Comparison of ENCODE assay signal across 10 cellular contexts in the genomic region with DNA sequence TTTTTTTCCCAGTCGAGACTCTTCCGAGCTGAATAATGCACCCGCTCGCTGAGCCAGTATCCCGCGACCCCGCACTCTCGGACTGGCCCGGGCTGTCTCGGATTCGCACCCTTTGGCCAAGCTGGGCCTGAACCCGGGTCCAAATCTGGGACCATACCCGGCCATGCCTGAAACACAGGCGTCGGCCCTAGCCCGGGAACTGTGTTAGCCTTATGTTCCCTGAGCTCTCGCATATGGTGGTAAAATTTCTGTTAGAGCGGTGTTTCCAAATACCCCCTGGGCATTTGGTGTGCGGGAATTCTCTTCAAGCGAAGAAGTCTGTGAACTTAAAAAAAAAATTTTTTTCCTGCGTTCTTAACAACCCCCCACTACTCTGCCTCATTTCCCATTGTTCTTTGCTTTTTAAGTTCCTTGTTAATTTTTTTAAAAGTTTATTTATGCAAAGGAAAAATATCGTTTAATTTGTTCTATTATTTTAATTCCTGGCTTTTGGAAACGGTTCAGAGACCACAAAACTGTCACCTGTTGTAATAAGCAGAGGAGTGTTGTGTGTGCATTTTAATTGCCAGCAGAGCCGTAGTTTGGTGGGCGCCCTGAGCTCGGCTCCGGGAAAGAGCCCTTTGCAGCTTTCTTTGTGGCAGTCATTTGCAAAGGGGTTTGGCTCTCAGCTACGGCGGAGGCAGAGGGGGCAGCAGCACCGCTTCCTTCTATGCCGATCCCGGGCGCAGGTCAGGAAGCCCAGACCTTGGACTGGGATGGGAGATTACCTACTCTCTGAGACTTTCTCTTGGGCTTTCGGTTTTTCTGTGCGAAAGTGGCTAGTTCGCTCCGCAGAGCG. TPM values are rescaled to one million over a fixed set of nuclear protein-coding genes. Genes with fewer than 3 reads are reported as not detected.
DNase-seq lines count a peak whose midpoint lies in the region; ATAC-seq lines count a peak whose summit lies in the region.
"Had no signal": no experiment of that assay in that cellular context is flagged by ENCODE, and none has a peak within 500 bp of the region (broad histone marks: within the 10 kb centered on the region; RNA-seq: fewer than 3 reads in every experiment).

No MANE protein-coding gene starts in this region.

- H3K9me3 Mint-ChIP-seq in naive thymus-derived CD4-positive, alpha-beta T cell: peaks cover 0 to 6% (median 0%) of the 10 kb centered on the region in 11 donors
- H3K9me3 Mint-ChIP-seq: activated naive CD4-positive, alpha-beta T cell treated with anti-CD3 and anti-CD28 coated beads, Interleukin-2, amount 50 U/mL, for 72 hours had no signal

- peaks cover 17 to 38% (median 29%) of the 10 kb centered on the region in 7 donors for H3K4me1 Mint-ChIP-seq in naive thymus-derived CD4-positive, alpha-beta T cell

- H3K4me1 ChIP-seq in naive thymus-derived CD4-positive, alpha-beta T cell (ENCODE audit: control insufficient read depth in 2 of 2, insufficient read depth in 2 of 2, low read length in 2 of 2): peaks cover 10 to 33% of the 10 kb centered on the region in 2 donors

- peak; percentile 54 for DNase-seq in D341Med (ENCODE audit: low spot score)
- DNase-seq in M059J (ENCODE audit: low read depth): peak; percentile 33
- peak in 4 of 61 donors; percentile 6 to 31 (median 19) for DNase-seq in caudate nucleus (lab: John Stamatoyannopoulos, UW)
- peak in 3 of 9 donors; percentile 10 to 29 (median 14) for DNase-seq in naive thymus-derived CD4-positive, alpha-beta T cell
- DNase-seq in AG08396 (ENCODE audit: low spot score): no peak
- no peak for DNase-seq in HK-2 (ENCODE audit: unreplicated experiment)
- DNase-seq: NCI-H774 had no signal

- peaks cover 29 to 59% of the 10 kb centered on the region in 2 donors for H3K27me3 ChIP-seq in naive thymus-derived CD4-positive, alpha-beta T cell (ENCODE audit: control insufficient read depth in 2 of 2, insufficient read depth in 2 of 2, low read length in 2 of 2)

- no peak overlapping the region for H3K4me3 ChIP-seq in naive thymus-derived CD4-positive, alpha-beta T cell (ENCODE audit: low read length)

- H3K27ac Mint-ChIP-seq in naive thymus-derived CD4-positive, alpha-beta T cell: peak overlapping the region in 2 of 9 donors; percentile 20 to 75

- CTCF ChIA-PET in naive thymus-derived CD4-positive, alpha-beta T cell (lab: Charles Lee): no interaction called here

- H3K36me3 ChIP-seq in naive thymus-derived CD4-positive, alpha-beta T cell (ENCODE audit: control insufficient read depth in 2 of 3, insufficient read depth in 3 of 3, low read length in 3 of 3): no peaks in the 10 kb centered on the region

- peaks cover 12 to 36% (median 22%) of the 10 kb centered on the region in 5 donors for H3K27me3 Mint-ChIP-seq in naive thymus-derived CD4-positive, alpha-beta T cell

- ATAC-seq in naive thymus-derived CD4-positive, alpha-beta T cell: no peak
- no peak for ATAC-seq in GM21619 (IDR thresholded peaks at IDR 0.05; ENCODE audit: unreplicated experiment)
- no peak for ATAC-seq in HG03280 (IDR thresholded peaks at IDR 0.05; ENCODE audit: unreplicated experiment)
- ATAC-seq: activated naive CD4-positive, alpha-beta T cell treated with anti-CD3 and anti-CD28 coated beads, Interleukin-2, amount 50 U/mL, for 72 hours had no signal

- no peaks in the 10 kb centered on the region for H3K36me3 Mint-ChIP-seq in naive thymus-derived CD4-positive, alpha-beta T cell
- H3K36me3 Mint-ChIP-seq: activated naive CD4-positive, alpha-beta T cell treated with anti-CD3 and anti-CD28 coated beads, Interleukin-2, amount 50 U/mL, for 72 hours had no signal

- H3K27ac ChIP-seq in caudate nucleus (ENCODE audit: low read depth, low read length): peak overlapping the region; percentile 85
- no peak overlapping the region for H3K27ac ChIP-seq in naive thymus-derived CD4-positive, alpha-beta T cell (ENCODE audit: low read depth, low read length)

- intact Hi-C loops in naive thymus-derived CD4-positive, alpha-beta T cell (cut with micrococcal nuclease): no loop called here

- POLR2A ChIA-PET in naive thymus-derived CD4-positive, alpha-beta T cell (lab: Charles Lee): interaction anchor here (0.6 kb wide), 1 partner anchor 24 kb away, joined by 3 read pairs; no protein-coding TSS in a partner anchor

- H3K9me3 ChIP-seq in naive thymus-derived CD4-positive, alpha-beta T cell (ENCODE audit: control insufficient read depth in 2 of 3, low read length in 3 of 3): no peaks in the 10 kb centered on the region

- peak overlapping the region; percentile 51 to 83 (median 68) for H3K4me3 Mint-ChIP-seq in naive thymus-derived CD4-positive, alpha-beta T cell

RNA-seq across cellular contexts. Expression of a gene that starts 3.3 kb away (rescaled TPM):
- 56.3 and 72.9 TPM in 2 replicates for total RNA-seq in M059J (2014; rRNA removed; shearing (Covaris generic))
- 100 to 1,000 TPM in 2 of 5 experiments, 10 to 100 TPM in 3; 84.0 to 127 (median 95.9) TPM for total RNA-seq in naive thymus-derived CD4-positive, alpha-beta T cell
- 100 to 1,000 TPM in 1 of 2 donors, 10 to 100 TPM in 1; 83.1 to 125 TPM for polyA plus RNA-seq in naive thymus-derived CD4-positive, alpha-beta T cell

RNA-seq across cellular contexts. Expression of a gene that starts 53.3 kb away (rescaled TPM):
- total RNA-seq in M059J (2014; rRNA removed; shearing (Covaris generic)): 83.0 and 87.6 TPM in 2 replicates
- 10 to 100 TPM; 28.7 to 37.7 (median 36.2) TPM for total RNA-seq in naive thymus-derived CD4-positive, alpha-beta T cell
- polyA plus RNA-seq in naive thymus-derived CD4-positive, alpha-beta T cell: 10 to 100 TPM; 33.6 to 40.4 TPM

Comparison
In these comparisons a context has a peak if more than half of its experiments do, and no peak if none do; other contexts are left out.
1. DNase-seq: peak in D341Med (single experiment) and M059J (single experiment); none in AG08396 (single experiment) and HK-2 (single experiment).